Comparison of ENCODE assay signal across 2 cellular contexts in genomic region chr10:74050653-74051052, GRCh38.
TF ChIP-seq lines count a peak whose summit lies in the region.

No MANE protein-coding gene starts in this region.

TF ChIP-seq in IMR-90, 13 proteins besides CTCF, POLR2A, EP300 and RAD21:
- TF ChIP-seq BHLHE40 (IDR thresholded peaks at IDR 0.05; ENCODE audit: low read depth, low read length) (no peak), MAZ (IDR thresholded peaks at IDR 0.05; ENCODE audit: borderline replicate concordance, low read depth, low read length) (no peak), NFE2L2 (IDR thresholded peaks at IDR 0.05; ENCODE audit: low read depth, low read length) (no peak), RFX5 (IDR thresholded peaks at IDR 0.05; ENCODE audit: low read depth, low read length) (no peak), MAFK (IDR thresholded peaks at IDR 0.05; ENCODE audit: low read depth, low read length) (no peak), CEBPB (IDR thresholded peaks at IDR 0.05; ENCODE audit: low read depth, low read length) (no peak), SMC3 (IDR thresholded peaks at IDR 0.05; ENCODE audit: low read depth, low read length) (no peak), FOS (IDR thresholded peaks at IDR 0.05; ENCODE audit: low read depth, low read length) (no peak), ELK1 (IDR thresholded peaks at IDR 0.05; ENCODE audit: borderline replicate concordance, low read depth, low read length) (no peak), CHD1 (IDR thresholded peaks at IDR 0.05; ENCODE audit: low read depth, low read length) (no peak), USF2 (IDR thresholded peaks at IDR 0.05; ENCODE audit: low read depth, low read length) (no peak), MXI1 (IDR thresholded peaks at IDR 0.05; ENCODE audit: borderline replicate concordance, low read depth, low read length) (no peak)
TF ChIP-seq in IMR-90: peak in this region for 0.

TF ChIP-seq in liver, 16 proteins besides CTCF, POLR2A, EP300 and RAD21:
- TF ChIP-seq GABPA (IDR thresholded peaks at IDR 0.05 in 1 of 2, conservative IDR thresholded peaks at IDR 0.05 in 1 of 2): no peak
- no peak for TF ChIP-seq MAX (IDR thresholded peaks at IDR 0.05)
- TF ChIP-seq YY1 (IDR thresholded peaks at IDR 0.05): peak; percentile 30
- no peak for TF ChIP-seq FOXA2 (IDR thresholded peaks at IDR 0.05)
- peak; percentile 39 for TF ChIP-seq SP1 (IDR thresholded peaks at IDR 0.05)
- TF ChIP-seq REST (IDR thresholded peaks at IDR 0.05): no peak
- no peak for TF ChIP-seq ATF3 (IDR thresholded peaks at IDR 0.05)
- TF ChIP-seq HNF4G (IDR thresholded peaks at IDR 0.05): peak; percentile 71
- TF ChIP-seq FOXA1 (IDR thresholded peaks at IDR 0.05): no peak
- TF ChIP-seq ZBTB33 (IDR thresholded peaks at IDR 0.05): no peak
- TF ChIP-seq TAF1 (conservative IDR thresholded peaks at IDR 0.05): no peak
- TF ChIP-seq JUND (IDR thresholded peaks at IDR 0.05): peak in 1 of 2 donors; percentile 57
- peak; percentile 60 to 62 for TF ChIP-seq RXRA (IDR thresholded peaks at IDR 0.05)
- no peak for TF ChIP-seq EGR1 (IDR thresholded peaks at IDR 0.05; ENCODE audit: low read depth in 2 of 2)
- peak; percentile 92 for TF ChIP-seq HNF4A (conservative IDR thresholded peaks at IDR 0.05)
- TF ChIP-seq NR2F2 (IDR thresholded peaks at IDR 0.05): peak; percentile 55
